Comparison of ENCODE assay signal across 4 cellular contexts in the genomic region with DNA sequence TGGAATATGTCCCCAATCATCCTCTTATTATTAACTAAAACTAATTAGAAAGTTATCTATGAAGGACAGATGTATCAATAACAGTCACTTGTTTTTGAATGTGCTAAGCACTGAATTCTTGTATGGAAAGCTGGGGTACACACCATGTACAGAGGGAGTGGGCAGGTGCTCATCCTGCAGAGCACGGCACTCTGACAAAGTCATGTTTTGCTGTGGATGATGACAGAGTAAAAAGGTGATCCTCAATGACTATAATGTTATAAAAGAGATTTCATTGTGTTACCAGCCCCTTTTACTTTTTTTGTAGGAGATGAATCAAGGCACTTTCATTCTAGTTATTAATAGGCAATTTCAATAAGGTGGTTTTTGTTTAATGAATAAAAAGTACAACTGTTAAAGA.
"Had no signal": no experiment of that assay in that cellular context is flagged by ENCODE, and none has a peak within 500 bp of the region (broad histone marks: within the 10 kb centered on the region; RNA-seq: fewer than 3 reads in every experiment).

No MANE protein-coding gene starts in this region.

- H3K4me3 Mint-ChIP-seq: IgD-negative memory B cell had no signal

- DNase-seq: IMR-90 had no signal

- H3K36me3 Mint-ChIP-seq: IgD-negative memory B cell had no signal

- H3K27me3 Mint-ChIP-seq: IgD-negative memory B cell had no signal

- H3K9me3 Mint-ChIP-seq: IgD-negative memory B cell had no signal

- H3K27ac Mint-ChIP-seq: IgD-negative memory B cell had no signal

- ATAC-seq: HepG2, K562 had no signal
